9 cellular contexts compared by ENCODE assay signal in the genomic region with DNA sequence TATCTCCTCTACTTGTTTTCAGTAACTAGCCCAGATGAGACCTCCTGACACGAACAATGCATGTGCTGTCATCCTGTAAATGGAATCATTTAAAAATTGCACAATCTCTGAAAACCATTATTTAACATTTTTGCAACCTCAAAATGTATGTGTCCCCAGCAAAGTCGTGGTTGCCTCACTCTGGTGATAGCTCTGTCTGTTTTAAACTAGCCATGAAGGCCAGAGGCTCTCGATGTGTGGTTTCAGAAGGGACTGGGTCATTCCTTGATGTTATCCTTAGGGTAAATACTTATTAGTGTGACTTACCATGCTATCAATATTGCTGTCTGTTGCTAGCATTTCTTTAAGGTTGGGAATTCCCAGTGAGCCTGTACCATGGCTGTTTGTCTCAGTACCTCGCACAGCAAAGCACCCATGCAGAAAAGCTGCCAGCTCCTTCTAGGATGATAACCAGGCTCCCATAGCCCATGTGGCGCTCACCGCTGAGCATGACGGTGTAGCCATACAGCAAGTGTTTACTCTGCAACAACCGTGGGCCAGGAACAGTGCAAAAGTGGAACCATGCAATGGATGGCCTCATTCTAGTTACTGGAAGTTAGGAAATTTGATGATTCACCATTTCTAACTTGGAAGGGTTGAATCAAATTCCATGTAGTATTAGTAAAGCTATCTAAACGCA. TPM values are rescaled to one million over a fixed set of nuclear protein-coding genes. Genes with fewer than 3 reads are reported as not detected.
DNase-seq lines count a peak whose midpoint lies in the region; ATAC-seq, FAIRE-seq and TF ChIP-seq lines count a peak whose summit lies in the region.
"Had no signal": no experiment of that assay in that cellular context is flagged by ENCODE, and none has a peak within 500 bp of the region (broad histone marks: within the 10 kb centered on the region; RNA-seq: fewer than 3 reads in every experiment).

No MANE protein-coding gene starts in this region.

- TF ChIP-seq CTCF in IMR-90 (conservative IDR thresholded peaks at IDR 0.05; ENCODE audit: low read depth, low read length) (no peak), keratinocyte (optimal IDR thresholded peaks at IDR 0.05 in 1 of 3, IDR thresholded peaks at IDR 0.05 in 1 of 3, conservative IDR thresholded peaks at IDR 0.05 in 1 of 3; ENCODE audit: extremely low read depth in 1 of 3, insufficient read depth in 2 of 3, low read length in 3 of 3) (no peak), thoracic aorta (IDR thresholded peaks at IDR 0.05) (no peak)
- TF ChIP-seq CTCF in activated CD8-positive, alpha-beta T cell treated with anti-CD3 and anti-CD28 coated beads for 36 hours (IDR thresholded peaks at IDR 0.05) = no peak

- ATAC-seq in IMR-90 (ENCODE audit: low read depth) (peak; percentile 69), thoracic aorta (ENCODE audit: insufficient number of reproducible peaks, low FRiP score, low read depth) (peak; percentile 30)
- ATAC-seq in activated CD8-positive, alpha-beta T cell treated with anti-CD3 and anti-CD28 coated beads for 36 hours = no peak
- ATAC-seq: activated CD4-positive, alpha-beta T cell treated with anti-CD3 and anti-CD28 coated beads for 36 hours had no signal

- H3K4me1 Mint-ChIP-seq in activated T-helper 2 cell treated with anti-CD3 and anti-CD28 coated beads, Interferon-gamma antibody, Interleukin-2, Interleukin-4, amounts not matched to agents 10 μg/mL and 5 μg/mL and 100 μg/mL, durations not matched to agents 14 hours and 24 hours and 36 hours (ENCODE audit: low read depth) = peaks cover 17% of the 10 kb centered on the region
- H3K4me1 Mint-ChIP-seq in activated CD8-positive, alpha-beta T cell treated with anti-CD3 and anti-CD28 coated beads for 36 hours (ENCODE audit: low read depth) = peaks cover 19% of the 10 kb centered on the region

- no peaks in the 10 kb centered on the region for H3K27me3 ChIP-seq in IMR-90 (ENCODE audit: control insufficient read depth, insufficient read depth, low read length)
- no peaks in the 10 kb centered on the region for H3K27me3 ChIP-seq in keratinocyte (ENCODE audit: control insufficient read depth, extremely low read depth, insufficient read depth, low read length)
- no peaks in the 10 kb centered on the region for H3K27me3 ChIP-seq in thoracic aorta (replicated peaks; ENCODE audit: insufficient read depth)

- peak; percentile 59 for FAIRE-seq in keratinocyte (lab: Jason Lieb, UNC)

- peak overlapping the region; percentile 98 for H3K4ac ChIP-seq in IMR-90 (ENCODE audit: low read depth, low read length)

- POLR2A ChIA-PET in IMR-90 (lab: Charles Lee; ENCODE audit: unreplicated experiment) = no interaction called here
- POLR2A ChIA-PET in activated CD8-positive, alpha-beta T cell treated with anti-CD3 and anti-CD28 coated beads for 36 hours (lab: Charles Lee) = no interaction called here

- H3K9me3 Mint-ChIP-seq in activated T-helper 2 cell treated with anti-CD3 and anti-CD28 coated beads, Interferon-gamma antibody, Interleukin-2, Interleukin-4, amounts not matched to agents 10 μg/mL and 5 μg/mL and 100 μg/mL, durations not matched to agents 14 hours and 24 hours and 36 hours = no peaks in the 10 kb centered on the region
- no peaks in the 10 kb centered on the region for H3K9me3 Mint-ChIP-seq in activated CD8-positive, alpha-beta T cell treated with anti-CD3 and anti-CD28 coated beads for 36 hours

- peak overlapping the region; percentile 99 for H3K27ac ChIP-seq in IMR-90 (ENCODE audit: insufficient read depth, low read length)
- H3K27ac ChIP-seq in keratinocyte (ENCODE audit: control insufficient read depth, insufficient read depth, low read length) = peak overlapping the region; percentile 65
- H3K27ac ChIP-seq in thoracic aorta = peak overlapping the region in 1 of 2 donors; percentile 60

- no peaks in the 10 kb centered on the region for H3K9me3 ChIP-seq in IMR-90 (ENCODE audit: control insufficient read depth, insufficient read depth, low read length)
- H3K9me3 ChIP-seq in keratinocyte (ENCODE audit: control insufficient read depth, low read depth, low read length) = no peaks in the 10 kb centered on the region
- no peaks in the 10 kb centered on the region for H3K9me3 ChIP-seq in thoracic aorta

- CTCF ChIA-PET in IMR-90 (lab: Yijun Ruan, JAX) = interaction anchor here (1.5 kb wide), 1 partner anchor 15 kb away, joined by 10 read pairs; no protein-coding TSS in a partner anchor
- CTCF ChIA-PET in activated CD8-positive, alpha-beta T cell treated with anti-CD3 and anti-CD28 coated beads for 36 hours (lab: Charles Lee) = interaction anchor here (1.5 to 4.8 kb wide), 4 partner anchors 12 to 46 kb away, joined by 4 to 27 read pairs (median 14); partner anchors contain the start of gene SOCS3

- H3K4me3 Mint-ChIP-seq in activated T-helper 2 cell treated with anti-CD3 and anti-CD28 coated beads, Interferon-gamma antibody, Interleukin-2, Interleukin-4, amounts not matched to agents 10 μg/mL and 5 μg/mL and 100 μg/mL, durations not matched to agents 14 hours and 24 hours and 36 hours (ENCODE audit: low read depth) = no peak overlapping the region
- H3K4me3 Mint-ChIP-seq in activated CD8-positive, alpha-beta T cell treated with anti-CD3 and anti-CD28 coated beads for 36 hours = no peak overlapping the region
- H3K4me3 Mint-ChIP-seq: activated CD4-positive, alpha-beta T cell treated with anti-CD3 and anti-CD28 coated beads for 36 hours had no signal

- BruUV-seq in IMR-90 (replicated peaks; lab: Mats Ljungman, UMichigan) = no TSS peak

- peak overlapping the region; percentile 57; the same call in 1 of the 2 replicates for H3K23ac ChIP-seq in IMR-90 (ENCODE audit: low read depth, low read length)

- intact Hi-C loops in IMR-90 (cut with micrococcal nuclease) = no loop called here
- intact Hi-C loops in activated T-helper 2 cell treated with anti-CD3 and anti-CD28 coated beads, Interferon-gamma antibody, Interleukin-2, Interleukin-4, amounts not matched to agents 10 μg/mL and 5 μg/mL and 100 μg/mL, durations not matched to agents 14 hours and 24 hours and 36 hours (cut with micrococcal nuclease) = no loop called here
- intact Hi-C loops in activated CD8-positive, alpha-beta T cell treated with anti-CD3 and anti-CD28 coated beads for 36 hours (cut with micrococcal nuclease) = no loop called here

- peak; percentile 8; the same call in 1 of the 2 replicates for TF ChIP-seq POLR2A in IMR-90 (IDR thresholded peaks at IDR 0.05; ENCODE audit: low read depth, low read length)

- H4K8ac ChIP-seq in IMR-90 (ENCODE audit: low read depth in 2 of 2, low read length in 2 of 2) = peak overlapping the region; percentile 65 to 95

- H3K36me3 Mint-ChIP-seq in activated T-helper 2 cell treated with anti-CD3 and anti-CD28 coated beads, Interferon-gamma antibody, Interleukin-2, Interleukin-4, amounts not matched to agents 10 μg/mL and 5 μg/mL and 100 μg/mL, durations not matched to agents 14 hours and 24 hours and 36 hours (ENCODE audit: low read depth) = peaks cover 12% of the 10 kb centered on the region
- peaks cover 11% of the 10 kb centered on the region for H3K36me3 Mint-ChIP-seq in activated CD8-positive, alpha-beta T cell treated with anti-CD3 and anti-CD28 coated beads for 36 hours (ENCODE audit: low read depth)

- H3K9me1 ChIP-seq in IMR-90 (ENCODE audit: insufficient read depth, low read length) (peaks cover 12% of the 10 kb centered on the region), keratinocyte (ENCODE audit: control insufficient read depth, extremely low read depth, insufficient read depth, low read length) (peaks cover 6% of the 10 kb centered on the region)

- H3K4me3 ChIP-seq in IMR-90 (ENCODE audit: insufficient read depth, low read depth, low read length) = no peak overlapping the region
- H3K4me3 ChIP-seq in keratinocyte (ENCODE audit: control insufficient read depth in 2 of 3, extremely low read depth in 1 of 3, insufficient read depth in 2 of 3, low read depth in 1 of 3, low read length in 3 of 3) = no peak overlapping the region
- no peak overlapping the region for H3K4me3 ChIP-seq in thoracic aorta

- peak overlapping the region; percentile 86 for H3K14ac ChIP-seq in IMR-90 (replicated peaks; ENCODE audit: low read depth, low read length)

- H2BK5ac ChIP-seq in IMR-90 (ENCODE audit: low read depth, low read length, poor library complexity, severe bottlenecking) = peak overlapping the region; percentile 99

- no peak overlapping the region for H3K27ac Mint-ChIP-seq in activated T-helper 2 cell treated with anti-CD3 and anti-CD28 coated beads, Interferon-gamma antibody, Interleukin-2, Interleukin-4, amounts not matched to agents 10 μg/mL and 5 μg/mL and 100 μg/mL, durations not matched to agents 14 hours and 24 hours and 36 hours
- H3K27ac Mint-ChIP-seq in activated CD8-positive, alpha-beta T cell treated with anti-CD3 and anti-CD28 coated beads for 36 hours = no peak overlapping the region

- DNase-seq in IMR-90 (peak; percentile 98), brain pericyte (ENCODE audit: low read depth, low spot score) (peak; percentile 61), keratinocyte (ENCODE audit: low read depth, low spot score) (no peak), thoracic aorta (ENCODE audit: low spot score) (no peak), SKM-1 (lab: John Stamatoyannopoulos, UW; ENCODE audit: unreplicated experiment) (no peak), NCI-H146 treated with DMSO at 0.1 percent for 48 hours (lab: John Stamatoyannopoulos, UW; ENCODE audit: unreplicated experiment) (no peak)
- no peak for DNase-seq in activated T-helper 2 cell treated with anti-CD3 and anti-CD28 coated beads, Interferon-gamma antibody, Interleukin-2, Interleukin-4, amounts not matched to agents 10 μg/mL and 5 μg/mL and 100 μg/mL, durations not matched to agents 14 hours and 24 hours and 36 hours (ENCODE audit: low spot score)
- DNase-seq in activated CD8-positive, alpha-beta T cell treated with anti-CD3 and anti-CD28 coated beads for 36 hours = no peak
- DNase-seq: activated CD4-positive, alpha-beta T cell treated with anti-CD3 and anti-CD28 coated beads for 36 hours had no signal

- H2AK5ac ChIP-seq in IMR-90 (ENCODE audit: low read depth, low read length) = peak overlapping the region; percentile 96

- H2BK20ac ChIP-seq in IMR-90 (ENCODE audit: low read depth, low read length) = peak overlapping the region; percentile 96

- H3K56ac ChIP-seq in IMR-90 (ENCODE audit: extremely low read depth, insufficient read depth, low read length) = peak overlapping the region; percentile 48

- H4K5ac ChIP-seq in IMR-90 (ENCODE audit: low read depth, low read length) = peak overlapping the region; percentile 89

- in situ Hi-C loops in IMR-90 (cut with MboI; ENCODE audit: low sequenced_read_pairs) = no loop called here

- H4K20me1 ChIP-seq in IMR-90 (ENCODE audit: insufficient read depth, low read length) (peaks cover 6% of the 10 kb centered on the region; the same call in 1 of the 2 replicates), keratinocyte (ENCODE audit: control insufficient read depth, extremely low read depth, insufficient read depth, low read length) (no peaks in the 10 kb centered on the region)

- H2AFZ ChIP-seq in IMR-90 (replicated peaks; ENCODE audit: low read length, poor library complexity) = peak overlapping the region; percentile 88
- H2AFZ ChIP-seq in keratinocyte (ENCODE audit: control insufficient read depth, low read length) = no peak overlapping the region

- peak; percentile 5; the same call in 1 of the 2 replicates for TF ChIP-seq RAD21 in IMR-90 (IDR thresholded peaks at IDR 0.05; ENCODE audit: low read length)

- H2BK120ac ChIP-seq in IMR-90 (ENCODE audit: low read depth, low read length) = peak overlapping the region; percentile 99

- H3K4me1 ChIP-seq in IMR-90 (ENCODE audit: control insufficient read depth, insufficient read depth, low read length) (peaks cover 26% of the 10 kb centered on the region), keratinocyte (ENCODE audit: control insufficient read depth, extremely low read depth, insufficient read depth, low read length) (peaks cover 36% of the 10 kb centered on the region), thoracic aorta (ENCODE audit: control insufficient read depth in 1 of 2, low read depth in 2 of 2) (peaks cover 15 to 39% of the 10 kb centered on the region in 2 donors)

- no CpG with 5 or more reads among the region's 9 CpGs for WGBS in IMR-90 (ENCODE audit: extremely low coverage in 2 of 2, insufficient read length in 1 of 2), 2 experiments

- H3K4me2 ChIP-seq in IMR-90 (ENCODE audit: low read depth, low read length) = peak overlapping the region; percentile 39
- H3K4me2 ChIP-seq in keratinocyte (ENCODE audit: control insufficient read depth, extremely low read depth, insufficient read depth, low read depth, low read length) = peak overlapping the region; percentile 47

- H3K79me1 ChIP-seq in IMR-90 (ENCODE audit: low read depth in 1 of 2, low read length in 2 of 2) = peaks cover 6 to 25% of the 10 kb centered on the region in 2 experiments; a peak in 3 of 4 replicates

- dilution Hi-C loops in IMR-90 (cut with HindIII; ENCODE audit: low sequenced_read_pairs, unreplicated experiment) = no loop called here
- dilution Hi-C loops in keratinocyte (cut with MboI; ENCODE audit: extremely low pct_ligation_motif_present, low sequenced_read_pairs) = no loop called here

- peak overlapping the region; percentile 96; the same call in 2 of the 3 replicates for H2BK15ac ChIP-seq in IMR-90 (ENCODE audit: low read depth, low read length)

- H3K27me3 Mint-ChIP-seq in activated T-helper 2 cell treated with anti-CD3 and anti-CD28 coated beads, Interferon-gamma antibody, Interleukin-2, Interleukin-4, amounts not matched to agents 10 μg/mL and 5 μg/mL and 100 μg/mL, durations not matched to agents 14 hours and 24 hours and 36 hours (ENCODE audit: low read depth) = no peaks in the 10 kb centered on the region
- H3K27me3 Mint-ChIP-seq in activated CD8-positive, alpha-beta T cell treated with anti-CD3 and anti-CD28 coated beads for 36 hours = no peaks in the 10 kb centered on the region
- H3K27me3 Mint-ChIP-seq: activated CD4-positive, alpha-beta T cell treated with anti-CD3 and anti-CD28 coated beads for 36 hours had no signal

- H3K36me3 ChIP-seq in IMR-90 (ENCODE audit: control insufficient read depth, insufficient read depth, low read length) = no peaks in the 10 kb centered on the region
- H3K36me3 ChIP-seq in keratinocyte (ENCODE audit: control insufficient read depth in 2 of 2, extremely low read depth in 1 of 2, insufficient read depth in 2 of 2, low read length in 2 of 2) = peaks cover 0 to 5% of the 10 kb centered on the region in 2 experiments
- no peaks in the 10 kb centered on the region for H3K36me3 ChIP-seq in thoracic aorta

- peaks cover 17% of the 10 kb centered on the region for H3K79me2 ChIP-seq in keratinocyte (ENCODE audit: control insufficient read depth, insufficient read depth, low read length)

- H4K91ac ChIP-seq in IMR-90 (ENCODE audit: insufficient read depth, low read depth, low read length) = peak overlapping the region; percentile 98

- peak overlapping the region; percentile 63 for H2AK9ac ChIP-seq in IMR-90 (replicated peaks; ENCODE audit: low read depth, low read length, poor library complexity)

- H3K18ac ChIP-seq in IMR-90 (ENCODE audit: low read depth, low read length) = peak overlapping the region; percentile 90

- H3K9ac ChIP-seq in IMR-90 (ENCODE audit: low read depth, low read length) (peak overlapping the region; percentile 60), keratinocyte (ENCODE audit: control insufficient read depth, extremely low read depth, insufficient read depth, low read length) (peak overlapping the region; percentile 36)

RNA-seq across cellular contexts. Expression of gene PGS1, which starts 2.9 kb away (rescaled TPM):
- total RNA-seq in IMR-90 (2012; rRNA removed) = 14.4 and 18.5 TPM in 2 replicates
- polyA plus RNA-seq in IMR-90 (2012; rRNA removed) = 35.5 and 43.2 TPM in 2 replicates
- polyA plus RNA-seq in IMR-90 (2012; cell fraction: cytosol; rRNA removed) = 26.3 and 45.8 TPM in 2 replicates
- polyA plus RNA-seq in IMR-90 (2012; cell fraction: nucleus; rRNA removed; ENCODE audit: low replicate concordance) = 189 and 191 TPM in 2 replicates
- polyA plus RNA-seq in keratinocyte = 18.4 to 21.1 TPM (median 19.6 TPM) in 3 replicates
- 4.4 TPM for polyA plus RNA-seq in keratinocyte (2011; ENCODE audit: low read depth)
- 9.7 and 12.4 TPM in 2 replicates for polyA plus RNA-seq in keratinocyte (2011; cell fraction: cytosol; rRNA removed)
- 57.5 and 59.6 TPM in 2 replicates for polyA plus RNA-seq in keratinocyte (2011; cell fraction: nucleus; rRNA removed)
- polyA plus RNA-seq in keratinocyte (2012; ENCODE audit: low replicate concordance) = 13.5 TPM in 2 replicates
- 19.8 to 30.5 TPM (median 23.7 TPM) in 3 replicates for polyA minus RNA-seq in keratinocyte
- 16.9 TPM for polyA minus RNA-seq in keratinocyte (2011; cell fraction: cytosol; rRNA and poly(A)+ RNA removed)
- polyA minus RNA-seq in keratinocyte (2011; cell fraction: nucleus; rRNA and poly(A)+ RNA removed) = 21.7 and 29.6 TPM in 2 replicates
- total RNA-seq in thoracic aorta = 10 to 100 TPM; 52.0 to 98.4 TPM
- total RNA-seq in activated T-helper 2 cell treated with anti-CD3 and anti-CD28 coated beads, Interferon-gamma antibody, Interleukin-2, Interleukin-4, amounts not matched to agents 10 μg/mL and 5 μg/mL and 100 μg/mL, durations not matched to agents 14 hours and 24 hours and 36 hours = 59.3 and 64.1 TPM in 2 replicates
- 10 to 100 TPM; 42.1 to 43.3 TPM for total RNA-seq in activated CD8-positive, alpha-beta T cell treated with anti-CD3 and anti-CD28 coated beads for 36 hours

RNA-seq across cellular contexts. Expression of gene SOCS3, which starts 15.7 kb away (rescaled TPM):
- 19.7 and 19.9 TPM in 2 replicates for total RNA-seq in IMR-90 (2012; rRNA removed)
- polyA plus RNA-seq in IMR-90 (2012; rRNA removed) = 18.3 and 19.2 TPM in 2 replicates
- polyA plus RNA-seq in IMR-90 (2012; cell fraction: cytosol; rRNA removed) = 29.0 and 102 TPM in 2 replicates
- polyA plus RNA-seq in IMR-90 (2012; cell fraction: nucleus; rRNA removed; ENCODE audit: low replicate concordance) = 163 and 202 TPM in 2 replicates
- polyA plus RNA-seq in keratinocyte = 2.7 to 16.5 TPM (median 9.4 TPM) in 3 replicates
- polyA plus RNA-seq in keratinocyte (2011; ENCODE audit: low read depth) = 0.62 TPM
- 5.3 and 9.8 TPM in 2 replicates for polyA plus RNA-seq in keratinocyte (2011; cell fraction: cytosol; rRNA removed)
- polyA plus RNA-seq in keratinocyte (2011; cell fraction: nucleus; rRNA removed) = 42.9 and 46.8 TPM in 2 replicates
- 1.8 and 2.4 TPM in 2 replicates for polyA plus RNA-seq in keratinocyte (2012; ENCODE audit: low replicate concordance)
- 2.3 to 8.1 TPM (median 4.7 TPM) in 3 replicates for polyA minus RNA-seq in keratinocyte
- 13.0 TPM for polyA minus RNA-seq in keratinocyte (2011; cell fraction: cytosol; rRNA and poly(A)+ RNA removed)
- 28.2 and 31.1 TPM in 2 replicates for polyA minus RNA-seq in keratinocyte (2011; cell fraction: nucleus; rRNA and poly(A)+ RNA removed)
- total RNA-seq in thoracic aorta = 100 to 1,000 TPM; 313 to 361 TPM
- 93.5 and 99.8 TPM in 2 replicates for total RNA-seq in activated T-helper 2 cell treated with anti-CD3 and anti-CD28 coated beads, Interferon-gamma antibody, Interleukin-2, Interleukin-4, amounts not matched to agents 10 μg/mL and 5 μg/mL and 100 μg/mL, durations not matched to agents 14 hours and 24 hours and 36 hours
- 10 to 100 TPM; 48.6 to 49.1 TPM for total RNA-seq in activated CD8-positive, alpha-beta T cell treated with anti-CD3 and anti-CD28 coated beads for 36 hours

Comparison
In these comparisons a context has a peak if more than half of its experiments do, and no peak if none do; other contexts are left out.
1. DNase-seq: peak in IMR-90 (single experiment) and brain pericyte (single experiment); none in keratinocyte (single experiment), thoracic aorta (single experiment), SKM-1 (single experiment), NCI-H146 treated with DMSO at 0.1 percent for 48 hours (single experiment), activated T-helper 2 cell treated with anti-CD3 and anti-CD28 coated beads, Interferon-gamma antibody, Interleukin-2, Interleukin-4, amounts not matched to agents 10 μg/mL and 5 μg/mL and 100 μg/mL, durations not matched to agents 14 hours and 24 hours and 36 hours (single experiment) and activated CD8-positive, alpha-beta T cell treated with anti-CD3 and anti-CD28 coated beads for 36 hours (single experiment).